ENCODE assay signal across 11 cellular contexts in the genomic region with DNA sequence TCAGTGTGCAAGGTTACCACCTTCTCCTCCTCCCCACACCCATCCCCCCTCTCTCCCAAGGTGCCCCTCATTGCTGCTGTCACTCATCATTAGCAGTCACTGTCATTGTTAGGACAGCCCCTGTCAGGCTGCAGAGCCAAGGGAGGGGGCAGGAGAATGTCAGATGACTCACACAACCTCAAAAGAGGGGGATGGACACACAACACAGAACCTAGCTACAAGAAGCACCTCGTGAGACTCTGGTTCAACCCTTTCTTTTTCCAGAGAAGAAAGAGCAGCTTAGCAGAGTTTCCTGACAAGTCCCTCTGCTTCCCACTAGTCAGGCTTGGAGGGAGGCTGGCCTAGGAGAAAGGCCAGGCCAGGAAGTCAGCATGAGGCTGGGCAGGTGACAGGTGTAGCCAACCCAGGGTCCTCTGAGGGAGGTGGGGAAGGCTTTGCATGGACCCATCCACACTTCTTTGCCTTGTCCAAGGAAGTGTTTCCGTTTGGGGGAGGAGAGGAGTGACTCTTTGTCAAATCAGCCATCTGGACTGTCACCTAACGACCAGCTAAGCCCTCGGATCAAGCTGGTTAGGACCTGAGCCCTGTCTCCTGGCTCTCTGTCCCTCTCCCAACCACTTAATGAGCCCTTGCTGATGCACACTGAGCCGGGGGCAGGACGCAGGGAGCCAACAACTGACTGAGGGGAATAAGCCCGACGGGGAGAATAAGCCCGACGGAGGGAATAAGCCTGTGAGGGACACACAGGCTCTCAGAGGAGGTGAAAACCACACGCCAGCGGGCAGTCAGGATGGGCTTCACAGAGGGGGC. TPM values are rescaled to one million over a fixed set of nuclear protein-coding genes. Genes with fewer than 3 reads are reported as not detected.
DNase-seq lines count a peak whose midpoint lies in the region; ATAC-seq and TF ChIP-seq lines count a peak whose summit lies in the region.
"Had no signal": no experiment of that assay in that cellular context is flagged by ENCODE, and none has a peak within 500 bp of the region (broad histone marks: within the 10 kb centered on the region; RNA-seq: fewer than 3 reads in every experiment).

No MANE protein-coding gene starts in this region.

- POLR2A ChIA-PET in activated CD4-positive, alpha-beta memory T cell treated with anti-CD3 and anti-CD28 coated beads for 36 hours (lab: Charles Lee), result interaction anchor here (1.0 to 1.1 kb wide), 2 partner anchors 10 kb away, joined by 3 read pairs; no protein-coding TSS in a partner anchor
- POLR2A ChIA-PET in activated CD4-positive, alpha-beta memory T cell treated with anti-CD3 and anti-CD28 coated beads, Interleukin-2, amount 10 ng/mL, durations not matched to agents 7 days and 5 days (lab: Charles Lee), result interaction anchor here (0.7 to 1.5 kb wide), 3 partner anchors 11 to 29 kb away, joined by 3 to 6 read pairs (median 5); no protein-coding TSS in a partner anchor
- POLR2A ChIA-PET in PC-9 (lab: Charles Lee; ENCODE audit: unreplicated experiment), result no interaction called here

- ATAC-seq in HG03520 (IDR thresholded peaks at IDR 0.05; ENCODE audit: unreplicated experiment) (no peak), GM19395 (IDR thresholded peaks at IDR 0.05; ENCODE audit: unreplicated experiment) (no peak), HG02571 (IDR thresholded peaks at IDR 0.05; ENCODE audit: unreplicated experiment) (no peak)
- ATAC-seq: esophagus mucosa had no signal

- no peak overlapping the region for H3K27ac Mint-ChIP-seq in activated CD4-positive, alpha-beta memory T cell treated with anti-CD3 and anti-CD28 coated beads for 36 hours
- no peak overlapping the region for H3K27ac Mint-ChIP-seq in activated CD4-positive, alpha-beta memory T cell treated with anti-CD3 and anti-CD28 coated beads, Interleukin-2, amount 10 ng/mL, durations not matched to agents 7 days and 5 days

- WGBS in spleen, 5 donors, result 81 to 89% (median 84%) methylated on average over 12 of the region's 12 CpGs

- peaks cover 21% of the 10 kb centered on the region for H3K36me3 Mint-ChIP-seq in activated CD4-positive, alpha-beta memory T cell treated with anti-CD3 and anti-CD28 coated beads for 36 hours
- H3K36me3 Mint-ChIP-seq in activated CD4-positive, alpha-beta memory T cell treated with anti-CD3 and anti-CD28 coated beads, Interleukin-2, amount 10 ng/mL, durations not matched to agents 7 days and 5 days (ENCODE audit: low read depth), result peaks cover 13% of the 10 kb centered on the region

- H3F3A ChIP-seq in PC-9 (ENCODE audit: insufficient read depth, low read depth), result no peaks in the 10 kb centered on the region

- no peaks in the 10 kb centered on the region for H3K27me3 ChIP-seq in PC-9 (ENCODE audit: insufficient read depth, low read depth)
- no peaks in the 10 kb centered on the region for H3K27me3 ChIP-seq in spleen (replicated peaks in 1 of 7)

- H3K9me3 ChIP-seq in PC-9 (ENCODE audit: insufficient read depth, low read depth) (no peaks in the 10 kb centered on the region), spleen (no peaks in the 10 kb centered on the region)
- H3K9me3 ChIP-seq: prostate gland had no signal

- peak; percentile 54 for DNase-seq in activated CD4-positive, alpha-beta memory T cell treated with anti-CD3 and anti-CD28 coated beads for 36 hours
- DNase-seq in activated CD4-positive, alpha-beta memory T cell treated with anti-CD3 and anti-CD28 coated beads, Interleukin-2, amount 10 ng/mL, durations not matched to agents 7 days and 5 days, result no peak
- no peak for DNase-seq in PC-9
- peak in 12 of 61 donors; percentile 20 to 72 (median 50) for DNase-seq in caudate nucleus (lab: John Stamatoyannopoulos, UW)
- DNase-seq in spleen, result no peak

- H3K4me3 ChIP-seq in PC-9, result no peak overlapping the region
- no peak overlapping the region for H3K4me3 ChIP-seq in spleen
- H3K4me3 ChIP-seq: prostate gland had no signal

- no TSS peak for BruUV-seq in PC-9 (replicated peaks; lab: Mats Ljungman, UMichigan)

- CTCF ChIA-PET in activated CD4-positive, alpha-beta memory T cell treated with anti-CD3 and anti-CD28 coated beads for 36 hours (lab: Charles Lee), result interaction anchor here (1.2 to 1.7 kb wide), 2 partner anchors 7 to 22 kb away, joined by 3 to 5 read pairs; no protein-coding TSS in a partner anchor
- CTCF ChIA-PET in activated CD4-positive, alpha-beta memory T cell treated with anti-CD3 and anti-CD28 coated beads, Interleukin-2, amount 10 ng/mL, durations not matched to agents 7 days and 5 days (lab: Charles Lee), result no interaction called here
- CTCF ChIA-PET in PC-9 (lab: Charles Lee), result no interaction called here

- H3K36me3 ChIP-seq in PC-9 (ENCODE audit: low read depth) (no peaks in the 10 kb centered on the region), spleen (peaks cover 0 to 52% (median 19%) of the 10 kb centered on the region in 6 donors)
- H3K36me3 ChIP-seq: prostate gland had no signal

- H3K4me3 Mint-ChIP-seq in activated CD4-positive, alpha-beta memory T cell treated with anti-CD3 and anti-CD28 coated beads for 36 hours, result no peak overlapping the region
- no peak overlapping the region for H3K4me3 Mint-ChIP-seq in activated CD4-positive, alpha-beta memory T cell treated with anti-CD3 and anti-CD28 coated beads, Interleukin-2, amount 10 ng/mL, durations not matched to agents 7 days and 5 days

- no peaks in the 10 kb centered on the region for H3K9me3 Mint-ChIP-seq in activated CD4-positive, alpha-beta memory T cell treated with anti-CD3 and anti-CD28 coated beads for 36 hours
- H3K9me3 Mint-ChIP-seq in activated CD4-positive, alpha-beta memory T cell treated with anti-CD3 and anti-CD28 coated beads, Interleukin-2, amount 10 ng/mL, durations not matched to agents 7 days and 5 days, result no peaks in the 10 kb centered on the region

- TF ChIP-seq POLR2A in spleen (IDR thresholded peaks at IDR 0.05), result no peak

- no peak overlapping the region for H3K27ac ChIP-seq in PC-9
- peak overlapping the region; percentile 33 for H3K27ac ChIP-seq in caudate nucleus (ENCODE audit: low read depth, low read length)
- H3K27ac ChIP-seq in spleen, result peak overlapping the region in 7 of 8 donors; percentile 13 to 59 (median 51)
- H3K27ac ChIP-seq: prostate gland had no signal

- no peaks in the 10 kb centered on the region for H3K27me3 Mint-ChIP-seq in activated CD4-positive, alpha-beta memory T cell treated with anti-CD3 and anti-CD28 coated beads for 36 hours
- H3K27me3 Mint-ChIP-seq in activated CD4-positive, alpha-beta memory T cell treated with anti-CD3 and anti-CD28 coated beads, Interleukin-2, amount 10 ng/mL, durations not matched to agents 7 days and 5 days, result no peaks in the 10 kb centered on the region

- no peaks in the 10 kb centered on the region for H3K9me2 ChIP-seq in PC-9 (ENCODE audit: insufficient read depth)

- no peak for TF ChIP-seq CTCF in PC-9 (conservative IDR thresholded peaks at IDR 0.05)
- no peak for TF ChIP-seq CTCF in spleen (IDR thresholded peaks at IDR 0.05 in 8 of 11, conservative IDR thresholded peaks at IDR 0.05 in 3 of 11)

- H3K4me1 Mint-ChIP-seq in activated CD4-positive, alpha-beta memory T cell treated with anti-CD3 and anti-CD28 coated beads for 36 hours (ENCODE audit: low read depth), result peaks cover 19% of the 10 kb centered on the region
- peaks cover 7% of the 10 kb centered on the region for H3K4me1 Mint-ChIP-seq in activated CD4-positive, alpha-beta memory T cell treated with anti-CD3 and anti-CD28 coated beads, Interleukin-2, amount 10 ng/mL, durations not matched to agents 7 days and 5 days

- H3K4me2 ChIP-seq in PC-9, result 0 out of 2 replicates have a peak overlapping the region, but pooled peaks have one; percentile 0

- no peaks in the 10 kb centered on the region for H4K20me1 ChIP-seq in PC-9 (ENCODE audit: insufficient read depth)

- intact Hi-C loops in activated CD4-positive, alpha-beta memory T cell treated with anti-CD3 and anti-CD28 coated beads for 36 hours (cut with micrococcal nuclease), result no loop called here
- intact Hi-C loops in PC-9 (cut with micrococcal nuclease; ENCODE audit: unreplicated experiment) (no loop called here), spleen (cut with DNase I; ENCODE audit: low total_unique reads) (no loop called here)

- no peak overlapping the region for H2AFZ ChIP-seq in PC-9

- no peaks in the 10 kb centered on the region for H3K79me2 ChIP-seq in PC-9 (ENCODE audit: low read depth)

- H3K4me1 ChIP-seq in PC-9 (replicated peaks; ENCODE audit: insufficient read depth) (0 out of 2 replicates have a peak, but pooled peaks cover 8% of the 10 kb centered on the region), spleen (peaks cover 5 to 79% (median 45%) of the 10 kb centered on the region in 6 donors)
- H3K4me1 ChIP-seq: prostate gland had no signal

RNA-seq across cellular contexts. Expression of a gene that starts 18.3 kb away (rescaled TPM):
- 10 to 100 TPM; 30.5 to 33.0 TPM for total RNA-seq in activated CD4-positive, alpha-beta memory T cell treated with anti-CD3 and anti-CD28 coated beads for 36 hours
- total RNA-seq in activated CD4-positive, alpha-beta memory T cell treated with anti-CD3 and anti-CD28 coated beads, Interleukin-2, amount 10 ng/mL, durations not matched to agents 7 days and 5 days, result 10 to 100 TPM; 19.7 to 19.8 TPM
- total RNA-seq in PC-9 (2021) (1.8 and 2.6 TPM in 2 replicates), spleen (10 to 100 TPM; 15.8 to 31.1 (median 25.2) TPM)
- polyA plus RNA-seq in spleen, result 10 to 100 TPM in 2 of 3 donors, 1 to 10 TPM in 1; 8.3 to 14.8 (median 14.2) TPM
- total RNA-seq: esophagus mucosa had no signal

RNA-seq across cellular contexts. Expression of a gene that starts 49.4 kb away (rescaled TPM):
- under 1 TPM; 0.19 to 0.31 TPM for total RNA-seq in activated CD4-positive, alpha-beta memory T cell treated with anti-CD3 and anti-CD28 coated beads for 36 hours
- total RNA-seq in activated CD4-positive, alpha-beta memory T cell treated with anti-CD3 and anti-CD28 coated beads, Interleukin-2, amount 10 ng/mL, durations not matched to agents 7 days and 5 days, result under 1 TPM; 0.30 to 0.33 TPM
- total RNA-seq in PC-9 (2021) (0.17 and 0.80 TPM in 2 replicates), spleen (1 to 10 TPM in 6 of 7 donors, under 1 TPM in 1; 0.92 to 3.9 (median 2.0) TPM)
- polyA plus RNA-seq in spleen, result 1 to 10 TPM in 1 of 3 donors, under 1 TPM in 2; 0.38 to 1.5 (median 0.47) TPM
- total RNA-seq: kidney epithelial cell had no signal
